In the genomic region with DNA sequence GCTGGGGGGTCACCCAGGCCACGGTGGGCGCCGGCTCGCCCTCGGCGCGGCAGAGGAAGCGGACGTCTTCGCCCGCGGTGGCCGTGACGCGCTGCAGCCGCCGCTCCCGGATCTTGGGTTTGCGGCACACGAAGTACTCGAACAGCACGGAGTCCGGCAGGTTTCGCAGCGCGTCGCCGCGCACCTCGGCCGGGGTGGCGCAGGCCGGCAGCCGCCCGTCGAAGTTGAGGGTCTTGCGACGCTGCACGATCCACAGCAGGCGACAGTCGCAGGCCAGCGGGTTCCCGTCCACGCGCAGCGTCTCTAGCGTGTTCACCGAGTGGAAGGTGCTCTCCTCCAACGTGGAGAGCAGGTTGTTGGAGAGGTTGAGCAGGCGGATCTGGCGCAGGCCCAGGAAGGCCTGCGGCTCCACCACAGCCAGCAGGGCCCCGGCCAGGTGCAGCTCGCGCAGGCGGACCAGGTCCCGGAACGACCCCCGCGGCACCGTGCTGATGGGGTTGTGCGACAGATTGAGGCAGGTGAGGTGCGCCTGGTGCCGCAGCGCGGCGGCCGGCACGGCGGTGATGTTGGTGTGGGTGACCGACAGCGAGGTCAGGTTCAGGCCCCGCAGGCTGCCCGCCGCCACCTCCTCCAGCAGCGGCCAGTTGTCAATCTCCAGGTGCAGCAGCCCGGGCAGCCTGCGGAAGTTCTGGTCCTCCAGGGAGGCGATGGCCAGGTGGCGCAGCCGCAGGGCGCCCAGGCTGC, we compare ENCODE assay signal across 1 cellular context.
TF ChIP-seq lines count a peak whose summit lies in the region.

No MANE protein-coding gene starts in this region.

TF ChIP-seq in GM12878, 131 proteins besides CTCF, POLR2A, EP300 and RAD21:
- TF ChIP-seq SP1 (IDR thresholded peaks at IDR 0.05; ENCODE audit: low read depth, low read length) (no peak), MTA2 (IDR thresholded peaks at IDR 0.05; ENCODE audit: low read depth) (no peak), ZNF384 (IDR thresholded peaks at IDR 0.05; ENCODE audit: borderline replicate concordance, low read depth, low read length) (no peak), FOS (IDR thresholded peaks at IDR 0.05; ENCODE audit: borderline replicate concordance, extremely low read depth, insufficient read length) (no peak), SUZ12 (IDR thresholded peaks at IDR 0.05; ENCODE audit: unreplicated experiment) (peak; percentile 49), CREB1 (IDR thresholded peaks at IDR 0.05; ENCODE audit: low read depth) (no peak), WRNIP1 (IDR thresholded peaks at IDR 0.05; ENCODE audit: borderline replicate concordance, low read depth, low read length) (no peak), HCFC1 (IDR thresholded peaks at IDR 0.05; ENCODE audit: low read length) (no peak), RELA (IDR thresholded peaks at IDR 0.05; ENCODE audit: borderline replicate concordance, partially characterized antibody) (peak; percentile 15), HDAC6 (IDR thresholded peaks at IDR 0.05; ENCODE audit: unreplicated experiment) (peak; percentile 95), MXI1 (IDR thresholded peaks at IDR 0.05; ENCODE audit: low read depth, low read length) (0 out of 2 replicates have a peak, but pooled peaks have one; percentile 6), NR2C2 (IDR thresholded peaks at IDR 0.05; ENCODE audit: borderline replicate concordance, control insufficient read depth, insufficient read length, low read depth) (no peak), STAT3 (IDR thresholded peaks at IDR 0.05; ENCODE audit: low read depth, low read length) (no peak), BHLHE40 (IDR thresholded peaks at IDR 0.05; ENCODE audit: borderline replicate concordance in 1 of 2, low read depth in 2 of 2, low read length in 1 of 2) (peak in 1 of 2 experiments; percentile 0; a peak in 1 of 4 replicates), ATF7 (IDR thresholded peaks at IDR 0.05; ENCODE audit: low read depth) (no peak), BACH1 (IDR thresholded peaks at IDR 0.05; ENCODE audit: borderline replicate concordance) (peak; percentile 34; the same call in 1 of the 2 replicates), TCF12 (IDR thresholded peaks at IDR 0.05; ENCODE audit: low read depth, low read length) (peak; percentile 2; the same call in 1 of the 2 replicates), SIN3A (IDR thresholded peaks at IDR 0.05; ENCODE audit: low read depth, low read length) (no peak)
- TF ChIP-seq, protein P1, sequence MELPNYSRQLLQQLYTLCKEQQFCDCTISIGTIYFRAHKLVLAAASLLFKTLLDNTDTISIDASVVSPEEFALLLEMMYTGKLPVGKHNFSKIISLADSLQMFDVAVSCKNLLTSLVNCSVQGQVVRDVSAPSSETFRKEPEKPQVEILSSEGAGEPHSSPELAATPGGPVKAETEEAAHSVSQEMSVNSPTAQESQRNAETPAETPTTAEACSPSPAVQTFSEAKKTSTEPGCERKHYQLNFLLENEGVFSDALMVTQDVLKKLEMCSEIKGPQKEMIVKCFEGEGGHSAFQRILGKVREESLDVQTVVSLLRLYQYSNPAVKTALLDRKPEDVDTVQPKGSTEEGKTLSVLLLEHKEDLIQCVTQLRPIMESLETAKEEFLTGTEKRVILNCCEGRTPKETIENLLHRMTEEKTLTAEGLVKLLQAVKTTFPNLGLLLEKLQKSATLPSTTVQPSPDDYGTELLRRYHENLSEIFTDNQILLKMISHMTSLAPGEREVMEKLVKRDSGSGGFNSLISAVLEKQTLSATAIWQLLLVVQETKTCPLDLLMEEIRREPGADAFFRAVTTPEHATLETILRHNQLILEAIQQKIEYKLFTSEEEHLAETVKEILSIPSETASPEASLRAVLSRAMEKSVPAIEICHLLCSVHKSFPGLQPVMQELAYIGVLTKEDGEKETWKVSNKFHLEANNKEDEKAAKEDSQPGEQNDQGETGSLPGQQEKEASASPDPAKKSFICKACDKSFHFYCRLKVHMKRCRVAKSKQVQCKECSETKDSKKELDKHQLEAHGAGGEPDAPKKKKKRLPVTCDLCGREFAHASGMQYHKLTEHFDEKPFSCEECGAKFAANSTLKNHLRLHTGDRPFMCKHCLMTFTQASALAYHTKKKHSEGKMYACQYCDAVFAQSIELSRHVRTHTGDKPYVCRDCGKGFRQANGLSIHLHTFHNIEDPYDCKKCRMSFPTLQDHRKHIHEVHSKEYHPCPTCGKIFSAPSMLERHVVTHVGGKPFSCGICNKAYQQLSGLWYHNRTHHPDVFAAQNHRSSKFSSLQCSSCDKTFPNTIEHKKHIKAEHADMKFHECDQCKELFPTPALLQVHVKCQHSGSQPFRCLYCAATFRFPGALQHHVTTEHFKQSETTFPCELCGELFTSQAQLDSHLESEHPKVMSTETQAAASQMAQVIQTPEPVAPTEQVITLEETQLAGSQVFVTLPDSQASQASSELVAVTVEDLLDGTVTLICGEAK (IDR thresholded peaks at IDR 0.05; ENCODE audit: borderline replicate concordance), result no peak
- TF ChIP-seq, protein P2, sequence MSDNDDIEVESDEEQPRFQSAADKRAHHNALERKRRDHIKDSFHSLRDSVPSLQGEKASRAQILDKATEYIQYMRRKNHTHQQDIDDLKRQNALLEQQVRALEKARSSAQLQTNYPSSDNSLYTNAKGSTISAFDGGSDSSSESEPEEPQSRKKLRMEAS (IDR thresholded peaks at IDR 0.05; ENCODE audit: low read depth, low read length), result no peak; the same call in 1 of the 2 replicates
- TF ChIP-seq, protein P3, sequence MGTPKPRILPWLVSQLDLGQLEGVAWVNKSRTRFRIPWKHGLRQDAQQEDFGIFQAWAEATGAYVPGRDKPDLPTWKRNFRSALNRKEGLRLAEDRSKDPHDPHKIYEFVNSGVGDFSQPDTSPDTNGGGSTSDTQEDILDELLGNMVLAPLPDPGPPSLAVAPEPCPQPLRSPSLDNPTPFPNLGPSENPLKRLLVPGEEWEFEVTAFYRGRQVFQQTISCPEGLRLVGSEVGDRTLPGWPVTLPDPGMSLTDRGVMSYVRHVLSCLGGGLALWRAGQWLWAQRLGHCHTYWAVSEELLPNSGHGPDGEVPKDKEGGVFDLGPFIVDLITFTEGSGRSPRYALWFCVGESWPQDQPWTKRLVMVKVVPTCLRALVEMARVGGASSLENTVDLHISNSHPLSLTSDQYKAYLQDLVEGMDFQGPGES (IDR thresholded peaks at IDR 0.05), result no peak
- TF ChIP-seq, protein P4, sequence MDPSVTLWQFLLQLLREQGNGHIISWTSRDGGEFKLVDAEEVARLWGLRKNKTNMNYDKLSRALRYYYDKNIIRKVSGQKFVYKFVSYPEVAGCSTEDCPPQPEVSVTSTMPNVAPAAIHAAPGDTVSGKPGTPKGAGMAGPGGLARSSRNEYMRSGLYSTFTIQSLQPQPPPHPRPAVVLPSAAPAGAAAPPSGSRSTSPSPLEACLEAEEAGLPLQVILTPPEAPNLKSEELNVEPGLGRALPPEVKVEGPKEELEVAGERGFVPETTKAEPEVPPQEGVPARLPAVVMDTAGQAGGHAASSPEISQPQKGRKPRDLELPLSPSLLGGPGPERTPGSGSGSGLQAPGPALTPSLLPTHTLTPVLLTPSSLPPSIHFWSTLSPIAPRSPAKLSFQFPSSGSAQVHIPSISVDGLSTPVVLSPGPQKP (IDR thresholded peaks at IDR 0.05; ENCODE audit: low read depth, low read length), result no peak
- TF ChIP-seq, protein P5, sequence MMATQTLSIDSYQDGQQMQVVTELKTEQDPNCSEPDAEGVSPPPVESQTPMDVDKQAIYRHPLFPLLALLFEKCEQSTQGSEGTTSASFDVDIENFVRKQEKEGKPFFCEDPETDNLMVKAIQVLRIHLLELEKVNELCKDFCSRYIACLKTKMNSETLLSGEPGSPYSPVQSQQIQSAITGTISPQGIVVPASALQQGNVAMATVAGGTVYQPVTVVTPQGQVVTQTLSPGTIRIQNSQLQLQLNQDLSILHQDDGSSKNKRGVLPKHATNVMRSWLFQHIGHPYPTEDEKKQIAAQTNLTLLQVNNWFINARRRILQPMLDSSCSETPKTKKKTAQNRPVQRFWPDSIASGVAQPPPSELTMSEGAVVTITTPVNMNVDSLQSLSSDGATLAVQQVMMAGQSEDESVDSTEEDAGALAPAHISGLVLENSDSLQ (IDR thresholded peaks at IDR 0.05), result 0 out of 2 replicates have a peak, but pooled peaks have one; percentile 10
